Comparison of ENCODE assay signal across 6 cellular contexts in the genomic region with DNA sequence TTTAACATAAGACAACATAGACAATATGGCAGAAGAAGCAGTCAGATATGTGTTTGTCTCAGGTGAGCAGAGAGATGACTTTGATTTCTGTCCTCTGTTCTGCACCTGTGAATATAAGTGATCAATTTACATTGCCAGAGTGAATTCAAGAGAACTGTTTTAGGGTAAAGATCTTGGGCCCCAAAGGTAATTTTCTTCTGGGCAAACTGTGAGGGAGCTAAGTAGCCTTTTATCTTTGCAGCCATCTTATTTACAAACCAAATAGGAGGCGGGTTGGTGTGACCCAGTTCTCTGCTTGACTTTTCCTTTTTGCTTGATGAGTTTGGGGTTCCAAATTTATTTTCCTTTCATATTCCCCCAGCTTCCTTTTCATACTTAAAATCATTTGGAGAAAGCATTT.
"Had no signal": no experiment of that assay in that cellular context is flagged by ENCODE, and none has a peak within 500 bp of the region (broad histone marks: within the 10 kb centered on the region; RNA-seq: fewer than 3 reads in every experiment).

No MANE protein-coding gene starts in this region.

- DNase-seq: IMR-90, KBM-7, KG1 had no signal

- H3K27ac ChIP-seq: HL-60, KMS-11 had no signal

- H3K4me2 ChIP-seq: KMS-11 had no signal

- H3K4me3 ChIP-seq: K562 had no signal

- H3K9ac ChIP-seq: KMS-11 had no signal
